Comparison of ENCODE assay signal across 17 cellular contexts in the genomic region with DNA sequence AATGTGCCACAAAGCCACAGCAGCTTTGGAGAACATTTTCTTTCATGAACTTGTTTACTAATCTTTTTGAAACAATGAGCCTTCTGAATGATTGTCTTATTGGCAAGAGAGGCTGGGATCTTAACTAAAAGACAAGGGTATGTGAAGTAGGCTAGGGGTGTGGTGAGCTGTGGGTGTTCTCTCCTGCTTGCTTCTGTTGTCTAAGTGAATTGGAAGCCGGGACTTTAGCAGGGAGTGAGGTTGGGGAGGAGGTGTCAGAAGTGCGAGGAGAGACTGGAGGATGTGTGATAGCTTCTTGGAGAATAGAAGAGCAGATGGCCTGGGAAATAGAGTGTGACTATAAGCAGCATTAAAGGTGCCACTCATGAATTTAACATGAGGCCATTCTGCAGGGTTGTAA.
DNase-seq lines count a peak whose midpoint lies in the region; ATAC-seq and TF ChIP-seq lines count a peak whose summit lies in the region.
"Had no signal": no experiment of that assay in that cellular context is flagged by ENCODE, and none has a peak within 500 bp of the region (broad histone marks: within the 10 kb centered on the region; RNA-seq: fewer than 3 reads in every experiment).

No MANE protein-coding gene starts in this region.

- ATAC-seq in activated CD8-positive, alpha-beta T cell treated with anti-CD3 and anti-CD28 coated beads for 36 hours, result no peak
- ATAC-seq in activated CD8-positive, alpha-beta T cell treated with anti-CD3 and anti-CD28 coated beads, Interleukin-2, amount 10 ng/mL, durations not matched to agents 7 days and 5 days, result no peak
- no peak for ATAC-seq in T-cell (replicated peaks in 1 of 4)
- ATAC-seq in stimulated activated effector memory CD8-positive, alpha-beta T cell treated with anti-CD3 and anti-CD28 coated beads, Interleukin-12 subunit alpha, Interleukin-12 subunit beta, amount 100 ng/mL, for 72 hours, result no peak
- ATAC-seq: left cardiac atrium had no signal

- POLR2A ChIA-PET in activated CD8-positive, alpha-beta T cell treated with anti-CD3 and anti-CD28 coated beads for 36 hours (lab: Charles Lee), result no interaction called here
- POLR2A ChIA-PET in activated CD8-positive, alpha-beta T cell treated with anti-CD3 and anti-CD28 coated beads, Interleukin-2, amount 10 ng/mL, durations not matched to agents 7 days and 5 days (lab: Charles Lee), result no interaction called here
- POLR2A ChIA-PET in T-cell (lab: Charles Lee), result no interaction called here

- H3K27me3 Mint-ChIP-seq in activated CD8-positive, alpha-beta T cell treated with anti-CD3 and anti-CD28 coated beads for 36 hours, result no peaks in the 10 kb centered on the region
- H3K27me3 Mint-ChIP-seq in activated CD8-positive, alpha-beta T cell treated with anti-CD3 and anti-CD28 coated beads, Interleukin-2, amount 10 ng/mL, durations not matched to agents 7 days and 5 days (ENCODE audit: low read depth), result no peaks in the 10 kb centered on the region
- no peaks in the 10 kb centered on the region for H3K27me3 Mint-ChIP-seq in T-cell

- no peak overlapping the region for H3K4me3 Mint-ChIP-seq in activated CD8-positive, alpha-beta T cell treated with anti-CD3 and anti-CD28 coated beads for 36 hours
- no peak overlapping the region for H3K4me3 Mint-ChIP-seq in activated CD8-positive, alpha-beta T cell treated with anti-CD3 and anti-CD28 coated beads, Interleukin-2, amount 10 ng/mL, durations not matched to agents 7 days and 5 days
- H3K4me3 Mint-ChIP-seq in T-cell, result no peak overlapping the region
- H3K4me3 Mint-ChIP-seq in stimulated activated effector memory CD8-positive, alpha-beta T cell treated with anti-CD3 and anti-CD28 coated beads, Interleukin-12 subunit alpha, Interleukin-12 subunit beta, amount 100 ng/mL, for 72 hours, result no peak overlapping the region

- no peaks in the 10 kb centered on the region for H3K4me1 Mint-ChIP-seq in activated CD8-positive, alpha-beta T cell treated with anti-CD3 and anti-CD28 coated beads for 36 hours (ENCODE audit: low read depth)
- no peaks in the 10 kb centered on the region for H3K4me1 Mint-ChIP-seq in activated CD8-positive, alpha-beta T cell treated with anti-CD3 and anti-CD28 coated beads, Interleukin-2, amount 10 ng/mL, durations not matched to agents 7 days and 5 days (ENCODE audit: low read depth)
- no peaks in the 10 kb centered on the region for H3K4me1 Mint-ChIP-seq in T-cell
- peaks cover 7% of the 10 kb centered on the region for H3K4me1 Mint-ChIP-seq in stimulated activated effector memory CD8-positive, alpha-beta T cell treated with anti-CD3 and anti-CD28 coated beads, Interleukin-12 subunit alpha, Interleukin-12 subunit beta, amount 100 ng/mL, for 72 hours

- peak overlapping the region; percentile 45 for H3K27ac Mint-ChIP-seq in activated CD8-positive, alpha-beta T cell treated with anti-CD3 and anti-CD28 coated beads for 36 hours
- no peak overlapping the region for H3K27ac Mint-ChIP-seq in activated CD8-positive, alpha-beta T cell treated with anti-CD3 and anti-CD28 coated beads, Interleukin-2, amount 10 ng/mL, durations not matched to agents 7 days and 5 days
- H3K27ac Mint-ChIP-seq in T-cell, result peak overlapping the region; percentile 13 to 21
- peak overlapping the region; percentile 9 for H3K27ac Mint-ChIP-seq in stimulated activated effector memory CD8-positive, alpha-beta T cell treated with anti-CD3 and anti-CD28 coated beads, Interleukin-12 subunit alpha, Interleukin-12 subunit beta, amount 100 ng/mL, for 72 hours
- H3K27ac Mint-ChIP-seq: activated T-helper 2 cell treated with anti-CD3 and anti-CD28 coated beads, Interferon-gamma antibody, Interleukin-2, Interleukin-4, amounts not matched to agents 10 μg/mL and 5 μg/mL and 100 μg/mL, durations not matched to agents 14 hours and 24 hours and 36 hours had no signal

- no peaks in the 10 kb centered on the region for H3K9me3 Mint-ChIP-seq in activated CD8-positive, alpha-beta T cell treated with anti-CD3 and anti-CD28 coated beads for 36 hours
- H3K9me3 Mint-ChIP-seq in activated CD8-positive, alpha-beta T cell treated with anti-CD3 and anti-CD28 coated beads, Interleukin-2, amount 10 ng/mL, durations not matched to agents 7 days and 5 days (ENCODE audit: insufficient read depth), result no peaks in the 10 kb centered on the region
- no peaks in the 10 kb centered on the region for H3K9me3 Mint-ChIP-seq in T-cell
- no peaks in the 10 kb centered on the region for H3K9me3 Mint-ChIP-seq in stimulated activated effector memory CD8-positive, alpha-beta T cell treated with anti-CD3 and anti-CD28 coated beads, Interleukin-12 subunit alpha, Interleukin-12 subunit beta, amount 100 ng/mL, for 72 hours
- H3K9me3 Mint-ChIP-seq: activated T-helper 2 cell treated with anti-CD3 and anti-CD28 coated beads, Interferon-gamma antibody, Interleukin-2, Interleukin-4, amounts not matched to agents 10 μg/mL and 5 μg/mL and 100 μg/mL, durations not matched to agents 14 hours and 24 hours and 36 hours had no signal

- no peak for DNase-seq in activated CD8-positive, alpha-beta T cell treated with anti-CD3 and anti-CD28 coated beads for 36 hours
- DNase-seq in activated CD8-positive, alpha-beta T cell treated with anti-CD3 and anti-CD28 coated beads, Interleukin-2, amount 10 ng/mL, durations not matched to agents 7 days and 5 days, result no peak
- DNase-seq in T-cell (no peak), inferior parietal cortex (ENCODE audit: extremely low spot score) (peak; percentile 38), NOMO-1 (lab: John Stamatoyannopoulos, UW; ENCODE audit: unreplicated experiment in 2 of 2) (no peak), DMS 273 (lab: John Stamatoyannopoulos, UW; ENCODE audit: unreplicated experiment) (no peak)
- no peak for DNase-seq in stimulated activated effector memory CD8-positive, alpha-beta T cell treated with anti-CD3 and anti-CD28 coated beads, Interleukin-12 subunit alpha, Interleukin-12 subunit beta, amount 100 ng/mL, for 72 hours (ENCODE audit: low spot score in 2 of 2)
- DNase-seq in stimulated activated CD4-positive, alpha-beta T cell treated with anti-CD3 and anti-CD28 coated beads, Interleukin-1b, Interleukin-23, amount 100 ng/mL, for 48 hours, result no peak
- DNase-seq: 8988T, Caco-2, Karpas-422, left cardiac atrium, mesenchymal stem cell, NCI-H187, NCI-H2227 treated with DMSO at 0.1 percent for 48 hours, SHP77 treated with DMSO at 0.1 percent for 48 hours had no signal

- intact Hi-C loops in activated CD8-positive, alpha-beta T cell treated with anti-CD3 and anti-CD28 coated beads for 36 hours (cut with micrococcal nuclease), result no loop called here

- peaks cover 14% of the 10 kb centered on the region for H3K36me3 Mint-ChIP-seq in activated CD8-positive, alpha-beta T cell treated with anti-CD3 and anti-CD28 coated beads for 36 hours (ENCODE audit: low read depth)
- H3K36me3 Mint-ChIP-seq in activated CD8-positive, alpha-beta T cell treated with anti-CD3 and anti-CD28 coated beads, Interleukin-2, amount 10 ng/mL, durations not matched to agents 7 days and 5 days (ENCODE audit: low read depth), result peaks cover 65% of the 10 kb centered on the region
- peaks cover 68% of the 10 kb centered on the region for H3K36me3 Mint-ChIP-seq in T-cell
- H3K36me3 Mint-ChIP-seq in stimulated activated effector memory CD8-positive, alpha-beta T cell treated with anti-CD3 and anti-CD28 coated beads, Interleukin-12 subunit alpha, Interleukin-12 subunit beta, amount 100 ng/mL, for 72 hours, result peaks cover 17% of the 10 kb centered on the region

- CTCF ChIA-PET in activated CD8-positive, alpha-beta T cell treated with anti-CD3 and anti-CD28 coated beads for 36 hours (lab: Charles Lee), result no interaction called here
- CTCF ChIA-PET in activated CD8-positive, alpha-beta T cell treated with anti-CD3 and anti-CD28 coated beads, Interleukin-2, amount 10 ng/mL, durations not matched to agents 7 days and 5 days (lab: Charles Lee), result no interaction called here
- CTCF ChIA-PET in T-cell (lab: Charles Lee), result no interaction called here

- TF ChIP-seq CTCF in activated CD8-positive, alpha-beta T cell treated with anti-CD3 and anti-CD28 coated beads for 36 hours (IDR thresholded peaks at IDR 0.05), result no peak
